ENCODE assay signal across 8 cellular contexts in the genomic region with DNA sequence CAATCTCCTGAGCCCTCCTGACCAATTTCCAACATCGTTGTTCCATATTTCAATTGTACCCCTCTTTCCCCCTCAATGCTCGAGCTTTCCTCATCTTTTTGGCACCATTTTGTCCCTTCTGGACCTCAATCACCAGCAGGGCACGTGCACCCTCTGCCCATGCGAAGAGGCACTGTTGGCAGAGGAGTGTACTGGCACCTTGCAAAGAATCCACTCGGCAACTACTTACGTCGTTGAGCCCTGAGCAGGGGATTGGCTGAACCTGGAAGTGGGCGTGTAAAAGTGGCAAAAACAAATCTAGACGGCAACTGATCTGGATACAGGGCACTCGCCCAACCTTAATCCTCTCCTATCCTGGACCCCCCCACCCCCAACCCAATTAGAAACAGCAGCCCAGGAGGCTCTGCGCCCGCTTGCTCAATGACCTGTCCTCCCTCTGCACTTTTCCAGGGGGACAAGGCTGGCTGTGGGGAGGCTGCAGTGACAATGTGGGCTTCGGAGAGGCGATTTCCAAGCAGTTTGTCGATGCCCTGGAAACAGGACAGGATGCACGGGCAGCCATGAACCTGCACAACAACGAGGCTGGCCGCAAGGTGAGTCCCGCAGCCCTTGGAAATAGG.
DNase-seq lines count a peak whose midpoint lies in the region; ATAC-seq lines count a peak whose summit lies in the region.

No MANE protein-coding gene starts in this region.

- H3K4me1 Mint-ChIP-seq in dendritic cell treated with granulocyte-macrophage colony-stimulating factor and Interleukin-4, amounts not matched to agents 40 ng/mL and 50 ng/mL, for 4 days (ENCODE audit: low read depth): peaks cover 25% of the 10 kb centered on the region

- no peaks in the 10 kb centered on the region for H3K9me3 Mint-ChIP-seq in dendritic cell treated with granulocyte-macrophage colony-stimulating factor and Interleukin-4, amounts not matched to agents 40 ng/mL and 50 ng/mL, for 4 days

- peak overlapping the region; percentile 55 for H3K27ac Mint-ChIP-seq in dendritic cell treated with granulocyte-macrophage colony-stimulating factor and Interleukin-4, amounts not matched to agents 40 ng/mL and 50 ng/mL, for 4 days

- peaks cover 61% of the 10 kb centered on the region for H3K27me3 Mint-ChIP-seq in dendritic cell treated with granulocyte-macrophage colony-stimulating factor and Interleukin-4, amounts not matched to agents 40 ng/mL and 50 ng/mL, for 4 days

- peaks cover 11% of the 10 kb centered on the region for H3K36me3 Mint-ChIP-seq in dendritic cell treated with granulocyte-macrophage colony-stimulating factor and Interleukin-4, amounts not matched to agents 40 ng/mL and 50 ng/mL, for 4 days (ENCODE audit: low read depth)

- DNase-seq in AML-193 (lab: John Stamatoyannopoulos, UW) (peak; percentile 70 to 76), NCI-H446 treated with DMSO at 0.1 percent for 48 hours (lab: John Stamatoyannopoulos, UW) (peak; percentile 18), left kidney (ENCODE audit: low read depth, low spot score) (peak; percentile 96)
- peak; percentile 79 to 95 for DNase-seq in activated CD4-positive, alpha-beta T cell treated with anti-CD3 and anti-CD28 coated beads for 4 hours
- peak; percentile 78 to 86 for DNase-seq in stimulated activated CD4-positive, alpha-beta T cell treated with anti-CD3 and anti-CD28 coated beads, Interleukin-1b, Interleukin-23, amount 100 ng/mL, for 4 hours (ENCODE audit: low read depth in 2 of 2)

- intact Hi-C loops in dendritic cell treated with granulocyte-macrophage colony-stimulating factor and Interleukin-4, amounts not matched to agents 40 ng/mL and 50 ng/mL, for 4 days (cut with micrococcal nuclease): loop anchor here (1.0 kb wide), 1 partner anchor 47 kb away; no protein-coding TSS in a partner anchor

- peak overlapping the region; percentile 70 for H3K4me3 Mint-ChIP-seq in dendritic cell treated with granulocyte-macrophage colony-stimulating factor and Interleukin-4, amounts not matched to agents 40 ng/mL and 50 ng/mL, for 4 days

- ATAC-seq in GM19043 (IDR thresholded peaks at IDR 0.05; ENCODE audit: low read depth, unreplicated experiment) (peak; percentile 99), HG03432 (IDR thresholded peaks at IDR 0.05; ENCODE audit: unreplicated experiment) (peak; percentile 98)

Comparison
In these comparisons a context has a peak if more than half of its experiments do, and no peak if none do; other contexts are left out.
1. Peak in every context shown above with its lines: DNase-seq and ATAC-seq.
2. DNase-seq: peak in every context shown above with its lines; median percentile 96 in left kidney; 87 in activated CD4-positive, alpha-beta T cell treated with anti-CD3 and anti-CD28 coated beads for 4 hours; 82 in stimulated activated CD4-positive, alpha-beta T cell treated with anti-CD3 and anti-CD28 coated beads, Interleukin-1b, Interleukin-23, amount 100 ng/mL, for 4 hours; 73 in AML-193; 18 in NCI-H446 treated with DMSO at 0.1 percent for 48 hours.